In the genomic region with DNA sequence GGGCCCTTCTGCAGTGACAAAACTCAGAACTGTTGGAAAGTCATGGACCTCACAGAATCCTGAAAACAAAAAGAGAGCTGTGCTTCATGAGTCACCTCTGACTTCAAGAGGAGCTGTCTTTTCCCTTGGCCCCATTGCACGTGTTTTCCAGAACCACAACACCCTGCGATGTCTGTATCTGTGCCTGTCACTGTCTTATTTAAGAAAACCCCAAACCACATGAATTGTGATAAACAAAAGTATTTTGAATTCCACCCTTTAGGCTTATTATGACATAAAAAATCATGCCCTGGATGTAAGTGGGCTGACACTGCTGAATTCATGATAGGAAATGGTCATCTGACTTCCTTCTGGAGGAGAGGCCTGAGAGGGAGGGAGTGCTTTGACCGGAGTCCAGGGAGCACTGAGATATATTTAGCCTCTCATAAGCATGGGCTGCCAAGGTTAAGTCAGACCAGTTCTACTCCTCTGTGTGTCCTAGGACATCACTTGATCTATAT, we compare ENCODE assay signal across 10 cellular contexts.
A peak's percentile ranks its signal among the peaks of the same experiment; 100 is the strongest.
DNase-seq lines count a peak whose midpoint lies in the region; TF ChIP-seq lines count a peak whose summit lies in the region.
"Had no signal": no experiment of that assay in that cellular context is flagged by ENCODE, and none has a peak within 500 bp of the region (broad histone marks: within the 10 kb centered on the region; RNA-seq: fewer than 3 reads in every experiment).

No MANE protein-coding gene starts in this region.

- H3K27me3 Mint-ChIP-seq in activated T-helper 1 cell treated with anti-CD3 and anti-CD28 coated beads, Interleukin-12 subunit alpha, Interleukin-12 subunit beta, Interleukin-2, Interleukin-4 antibody, amounts not matched to agents 30 ng/mL and 10 ng/mL and 1 ng/mL, durations not matched to agents 14 hours and 24 hours and 36 hours (ENCODE audit: insufficient read depth): peaks cover 5% of the 10 kb centered on the region
- peaks cover 4% of the 10 kb centered on the region for H3K27me3 Mint-ChIP-seq in glutamatergic neuron (ENCODE audit: unreplicated experiment)

- H3K4me3 ChIP-seq in Jurkat, Clone E6-1 (ENCODE audit: low read length): no peak overlapping the region
- H3K4me3 ChIP-seq in left ventricle myocardium inferior (no peak overlapping the region), vagina (no peak overlapping the region)
- H3K4me3 ChIP-seq: smooth muscle cell had no signal

- H3K36me3 Mint-ChIP-seq in activated T-helper 1 cell treated with anti-CD3 and anti-CD28 coated beads, Interleukin-12 subunit alpha, Interleukin-12 subunit beta, Interleukin-2, Interleukin-4 antibody, amounts not matched to agents 30 ng/mL and 10 ng/mL and 1 ng/mL, durations not matched to agents 14 hours and 24 hours and 36 hours (ENCODE audit: low read depth): peaks cover 8% of the 10 kb centered on the region
- peaks cover 4% of the 10 kb centered on the region for H3K36me3 Mint-ChIP-seq in glutamatergic neuron (ENCODE audit: unreplicated experiment)

- H3K27ac Mint-ChIP-seq in activated T-helper 1 cell treated with anti-CD3 and anti-CD28 coated beads, Interleukin-12 subunit alpha, Interleukin-12 subunit beta, Interleukin-2, Interleukin-4 antibody, amounts not matched to agents 30 ng/mL and 10 ng/mL and 1 ng/mL, durations not matched to agents 14 hours and 24 hours and 36 hours: peak overlapping the region; percentile 24
- H3K27ac Mint-ChIP-seq in glutamatergic neuron (ENCODE audit: unreplicated experiment): no peak overlapping the region

- H3K4me1 Mint-ChIP-seq in activated T-helper 1 cell treated with anti-CD3 and anti-CD28 coated beads, Interleukin-12 subunit alpha, Interleukin-12 subunit beta, Interleukin-2, Interleukin-4 antibody, amounts not matched to agents 30 ng/mL and 10 ng/mL and 1 ng/mL, durations not matched to agents 14 hours and 24 hours and 36 hours (ENCODE audit: low read depth): peaks cover 56% of the 10 kb centered on the region
- H3K4me1 Mint-ChIP-seq in glutamatergic neuron (ENCODE audit: low read depth, unreplicated experiment): peaks cover 6% of the 10 kb centered on the region

- H3K4me1 ChIP-seq in left ventricle myocardium inferior (peaks cover 19% of the 10 kb centered on the region), vagina (peaks cover 13% of the 10 kb centered on the region)

- H3K4me3 Mint-ChIP-seq in activated T-helper 1 cell treated with anti-CD3 and anti-CD28 coated beads, Interleukin-12 subunit alpha, Interleukin-12 subunit beta, Interleukin-2, Interleukin-4 antibody, amounts not matched to agents 30 ng/mL and 10 ng/mL and 1 ng/mL, durations not matched to agents 14 hours and 24 hours and 36 hours: no peak overlapping the region
- no peak overlapping the region for H3K4me3 Mint-ChIP-seq in glutamatergic neuron (ENCODE audit: unreplicated experiment)

- no peaks in the 10 kb centered on the region for H3K9me3 Mint-ChIP-seq in activated T-helper 1 cell treated with anti-CD3 and anti-CD28 coated beads, Interleukin-12 subunit alpha, Interleukin-12 subunit beta, Interleukin-2, Interleukin-4 antibody, amounts not matched to agents 30 ng/mL and 10 ng/mL and 1 ng/mL, durations not matched to agents 14 hours and 24 hours and 36 hours
- peaks cover 2% of the 10 kb centered on the region for H3K9me3 Mint-ChIP-seq in glutamatergic neuron (ENCODE audit: unreplicated experiment)

- H3K27ac ChIP-seq in left ventricle myocardium inferior (replicated peaks): peak overlapping the region; percentile 55
- H3K27ac ChIP-seq in vagina: no peak overlapping the region

- peak; percentile 74 for DNase-seq in Jurkat, Clone E6-1 (ENCODE audit: low read depth, low spot score)
- peak; percentile 43 for DNase-seq in activated T-helper 1 cell treated with anti-CD3 and anti-CD28 coated beads, Interleukin-12 subunit alpha, Interleukin-12 subunit beta, Interleukin-2, Interleukin-4 antibody, amounts not matched to agents 30 ng/mL and 10 ng/mL and 1 ng/mL, durations not matched to agents 14 hours and 24 hours and 36 hours (ENCODE audit: low spot score)
- DNase-seq in left ventricle myocardium inferior: peak; percentile 40
- peak in 2 of 3 experiments; percentile 37 to 59 for DNase-seq in stimulated activated CD4-positive, alpha-beta T cell treated with anti-CD3 and anti-CD28 coated beads, TNF-alpha, amount 100 ng/mL, for 4 hours (ENCODE audit: low read depth in 3 of 3)
- no peak for DNase-seq in DMS53 treated with DMSO at 0.1 percent for 48 hours (lab: John Stamatoyannopoulos, UW; ENCODE audit: unreplicated experiment)
- DNase-seq in glutamatergic neuron: no peak
- DNase-seq in vagina (ENCODE audit: extremely low spot score in 2 of 2): no peak
- no peak for DNase-seq in COR-L47 (lab: John Stamatoyannopoulos, UW)
- DNase-seq: erythroblast had no signal

- TF ChIP-seq CTCF in left ventricle myocardium inferior (IDR thresholded peaks at IDR 0.05; ENCODE audit: borderline replicate concordance) (no peak), glutamatergic neuron (IDR thresholded peaks at IDR 0.05; ENCODE audit: partially characterized antibody, unreplicated experiment) (no peak), vagina (IDR thresholded peaks at IDR 0.05) (no peak)

- TF ChIP-seq POLR2A in vagina (IDR thresholded peaks at IDR 0.05): no peak

- intact Hi-C loops in activated T-helper 1 cell treated with anti-CD3 and anti-CD28 coated beads, Interleukin-12 subunit alpha, Interleukin-12 subunit beta, Interleukin-2, Interleukin-4 antibody, amounts not matched to agents 30 ng/mL and 10 ng/mL and 1 ng/mL, durations not matched to agents 14 hours and 24 hours and 36 hours (cut with micrococcal nuclease): loop anchor here (1.0 kb wide), 4 partner anchors 13 to 40 kb away; no protein-coding TSS in a partner anchor
- intact Hi-C loops in left ventricle myocardium inferior (cut with micrococcal nuclease) (no loop called here), vagina (cut with DNase I) (no loop called here)

- no peaks in the 10 kb centered on the region for H3K36me3 ChIP-seq in left ventricle myocardium inferior
- H3K36me3 ChIP-seq in vagina: no peaks in the 10 kb centered on the region

- H3K27me3 ChIP-seq in left ventricle myocardium inferior (ENCODE audit: low read depth): no peaks in the 10 kb centered on the region
- H3K27me3 ChIP-seq in vagina: no peaks in the 10 kb centered on the region

- H3K9me3 ChIP-seq in left ventricle myocardium inferior (replicated peaks): no peaks in the 10 kb centered on the region
- no peaks in the 10 kb centered on the region for H3K9me3 ChIP-seq in vagina

Comparison
In these comparisons a context has a peak if more than half of its experiments do, and no peak if none do; other contexts are left out.
1. DNase-seq: peak in Jurkat, Clone E6-1 (single experiment), activated T-helper 1 cell treated with anti-CD3 and anti-CD28 coated beads, Interleukin-12 subunit alpha, Interleukin-12 subunit beta, Interleukin-2, Interleukin-4 antibody, amounts not matched to agents 30 ng/mL and 10 ng/mL and 1 ng/mL, durations not matched to agents 14 hours and 24 hours and 36 hours (single experiment), left ventricle myocardium inferior (single experiment) and stimulated activated CD4-positive, alpha-beta T cell treated with anti-CD3 and anti-CD28 coated beads, TNF-alpha, amount 100 ng/mL, for 4 hours (2 of 3); none in DMS53 treated with DMSO at 0.1 percent for 48 hours (single experiment), glutamatergic neuron (single experiment), vagina (0 of 2) and COR-L47 (single experiment).